Comparison of ENCODE assay signal across 33 cellular contexts in genomic region chr12:103755425-103755824, GRCh38.
"Had no signal": no experiment of that assay in that cellular context is flagged by ENCODE, and none has a peak within 500 bp of the region (broad histone marks: within the 10 kb centered on the region; RNA-seq: fewer than 3 reads in every experiment).

No MANE protein-coding gene starts in this region.

- H3K27ac ChIP-seq: adrenal gland, ascending aorta, body of pancreas, brain microvascular endothelial cell, breast epithelium, cardiac muscle cell had no signal

- H3K4me3 ChIP-seq: adrenal gland, ascending aorta, body of pancreas, breast epithelium, cardiac muscle cell had no signal

- H3K4me1 ChIP-seq: adrenal gland, ascending aorta, body of pancreas, breast epithelium had no signal

- DNase-seq: activated effector memory CD4-positive, alpha-beta T cell treated with anti-CD3 and anti-CD28 coated beads, Interleukin-2, amount 50 U/mL, for 16 hours; activated effector memory CD4-positive, alpha-beta T cell treated with Interleukin-2 at 50 U/mL for 16 hours; activated gamma-delta T cell; activated gamma-delta T cell treated with Interleukin-2 at 50 U/mL for 16 hours; activated naive CD4-positive, alpha-beta T cell; activated naive CD4-positive, alpha-beta T cell treated with anti-CD3 and anti-CD28 coated beads for 36 hours; activated naive CD4-positive, alpha-beta T cell treated with anti-CD3 and anti-CD28 coated beads, Interleukin-2, amount 10 ng/mL, durations not matched to agents 7 days and 5 days; activated naive CD4-positive, alpha-beta T cell treated with anti-CD3 and anti-CD28 coated beads, Interleukin-2, amount 50 U/mL, for 16 hours; activated naive CD4-positive, alpha-beta T cell treated with Interleukin-2 at 50 U/mL for 16 hours; activated naive CD8-positive, alpha-beta T cell treated with anti-CD3 and anti-CD28 coated beads for 36 hours; activated naive CD8-positive, alpha-beta T cell treated with anti-CD3 and anti-CD28 coated beads, Interleukin-2, amount 10 ng/mL, durations not matched to agents 7 days and 5 days; activated naive CD8-positive, alpha-beta T cell treated with anti-CD3 and anti-CD28 coated beads, Interleukin-2, amount 50 U/mL, for 24 hours; activated T-cell treated with anti-CD3 and anti-CD28 coated beads for 4 hours; activated T-cell treated with anti-CD3 and anti-CD28 coated beads, Interleukin-2, amount 50 U/mL, for 1 hour; activated T-cell treated with anti-CD3 and anti-CD28 coated beads, Interleukin-2, amount 50 U/mL, for 24 hours; activated T-cell treated with anti-CD3 and anti-CD28 coated beads, Interleukin-2, amount 50 U/mL, for 4 hours; activated T-cell treated with anti-CD3 and anti-CD28 coated beads, Interleukin-2, amount 50 U/mL, for 48 hours; activated T-cell treated with anti-CD3 and anti-CD28 coated beads, Interleukin-2, amount 50 U/mL, for 72 hours; adrenal gland; amniotic stem cell; amygdala; anterior cingulate cortex; aorta; body of pancreas; brain microvascular endothelial cell; caudate nucleus; central memory CD4-positive, alpha-beta T cell; cerebellar nuclear complex had no signal

- ATAC-seq: activated naive CD4-positive, alpha-beta T cell treated with anti-CD3 and anti-CD28 coated beads, Interleukin-2, amount 50 U/mL, for 72 hours; activated naive CD8-positive, alpha-beta T cell treated with anti-CD3 and anti-CD28 coated beads, Interleukin-2, amount 50 U/mL, for 24 hours; activated T-cell treated with anti-CD3 and anti-CD28 coated beads, Interleukin-2, amount 50 U/mL, for 4 hours; activated T-cell treated with anti-CD3 and anti-CD28 coated beads, Interleukin-2, amount 50 U/mL, for 72 hours; activated T-helper 17 cell treated with anti-CD3 and anti-CD28 coated beads, Interleukin-2, amount 50 U/mL, for 72 hours; body of pancreas had no signal

- H3K36me3 ChIP-seq: adrenal gland, brain microvascular endothelial cell, breast epithelium, cardiac muscle cell had no signal

- H3K27me3 ChIP-seq: adrenal gland, ascending aorta, body of pancreas, brain microvascular endothelial cell, breast epithelium, cardiac muscle cell had no signal

- H3K9me3 ChIP-seq: adrenal gland, ascending aorta, body of pancreas, breast epithelium had no signal
